Comparison of ENCODE assay signal across 8 cellular contexts in the genomic region with DNA sequence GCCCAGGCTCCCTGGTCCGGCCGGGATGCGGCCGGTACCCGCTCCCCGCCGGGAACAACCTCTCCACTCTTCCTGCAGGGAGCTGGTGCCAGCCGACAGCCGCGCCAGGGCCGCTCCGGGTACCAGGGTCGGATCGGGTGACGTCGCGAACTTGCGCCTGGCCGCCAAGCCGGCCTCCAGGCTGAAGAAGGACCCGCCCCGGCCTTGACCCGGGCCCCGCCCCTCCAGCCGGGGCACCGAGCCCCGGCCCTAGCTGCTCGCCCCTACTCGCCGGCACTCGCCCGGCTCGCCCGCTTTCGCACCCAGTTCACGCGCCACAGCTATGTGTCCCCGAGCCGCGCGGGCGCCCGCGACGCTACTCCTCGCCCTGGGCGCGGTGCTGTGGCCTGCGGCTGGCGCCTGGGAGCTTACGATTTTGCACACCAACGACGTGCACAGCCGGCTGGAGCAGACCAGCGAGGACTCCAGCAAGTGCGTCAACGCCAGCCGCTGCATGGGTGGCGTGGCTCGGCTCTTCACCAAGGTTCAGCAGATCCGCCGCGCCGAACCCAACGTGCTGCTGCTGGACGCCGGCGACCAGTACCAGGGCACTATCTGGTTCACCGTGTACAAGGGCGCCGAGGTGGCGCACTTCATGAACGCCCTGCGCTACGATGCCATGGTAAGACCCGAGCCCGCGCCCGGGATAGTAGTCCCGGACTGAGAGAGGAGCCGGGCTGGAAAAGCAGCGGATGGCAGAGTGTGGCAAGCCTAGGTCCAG. TPM values are rescaled to one million over a fixed set of nuclear protein-coding genes. Genes with fewer than 3 reads are reported as not detected.
A peak's percentile ranks its signal among the peaks of the same experiment; 100 is the strongest.
DNase-seq lines count a peak whose midpoint lies in the region; ATAC-seq and TF ChIP-seq lines count a peak whose summit lies in the region.

A gene (plus strand): TSS at position 266 of the 760 bp plus-strand sequence. CDS start 57 bp downstream, at position 323.

- peak within 1 kb of the TSS; percentile 85 for H3K4me3 Mint-ChIP-seq in GM23338
- peak within 1 kb of the TSS; percentile 87 for H3K4me3 Mint-ChIP-seq in activated T-cell treated with anti-CD3 and anti-CD28 coated beads, Interleukin-2, amount 50 U/mL, for 4 hours

- TF ChIP-seq EP300 in esophagus muscularis mucosa (IDR thresholded peaks at IDR 0.05), result no peak

- H4K20me1 ChIP-seq in GM23338 (replicated peaks; ENCODE audit: insufficient read depth), result no peaks in the 10 kb centered on the region

- peak within 1 kb of the TSS; percentile 98 for H2AFZ ChIP-seq in GM23338

- H3K79me2 ChIP-seq in GM23338 (replicated peaks; ENCODE audit: insufficient read depth), result no peaks in the 10 kb centered on the region

- DNase-seq in GM13976 (ENCODE audit: low spot score) (peak; percentile 89), GM23338 (ENCODE audit: low spot score) (peak; percentile 90), LoVo (ENCODE audit: low spot score) (peak; percentile 79), esophagus muscularis mucosa (ENCODE audit: extremely low spot score) (no peak)
- peak; percentile 30 for DNase-seq in activated T-cell treated with anti-CD3 and anti-CD28 coated beads, Interleukin-2, amount 50 U/mL, for 4 hours
- no peak for DNase-seq in NK-92 treated with Interleukin-12 subunit alpha and Interleukin-12 subunit beta, amount 100 ng/mL, for 24 hours (lab: John Stamatoyannopoulos, UW)

- no peak within 1 kb of the TSS for H3K27ac Mint-ChIP-seq in GM23338

- H3K9me3 Mint-ChIP-seq in GM23338, result no peaks in the 10 kb centered on the region
- H3K9me3 Mint-ChIP-seq in activated T-cell treated with anti-CD3 and anti-CD28 coated beads, Interleukin-2, amount 50 U/mL, for 4 hours, result no peaks in the 10 kb centered on the region

- H3K4me1 Mint-ChIP-seq in GM23338, result peaks cover 11% of the 10 kb centered on the region
- H3K4me1 Mint-ChIP-seq in activated T-cell treated with anti-CD3 and anti-CD28 coated beads, Interleukin-2, amount 50 U/mL, for 4 hours (ENCODE audit: low read depth), result peaks cover 46% of the 10 kb centered on the region

- H3K4me1 ChIP-seq in GM23338 (ENCODE audit: insufficient read depth), result peaks cover 12% of the 10 kb centered on the region
- H3K4me1 ChIP-seq in esophagus muscularis mucosa, result peaks cover 8 to 51% (median 44%) of the 10 kb centered on the region in 4 donors
- peaks cover 21% of the 10 kb centered on the region for H3K4me1 ChIP-seq in muscle layer of colon (ENCODE audit: insufficient read depth, low read length)
- peaks cover 4% of the 10 kb centered on the region for H3K4me1 ChIP-seq in thymus (ENCODE audit: control insufficient read depth, insufficient read depth, low read length)

- peak; percentile 30 for TF ChIP-seq POLR2A in esophagus muscularis mucosa (IDR thresholded peaks at IDR 0.05; ENCODE audit: low read depth)

- in situ Hi-C loops in GM13976 (cut with MboI; ENCODE audit: low sequenced_read_pairs, unreplicated experiment), result no loop called here

- peak within 1 kb of the TSS; percentile 76 for H3K4me2 ChIP-seq in GM23338

- TF ChIP-seq CTCF in GM13976 (IDR thresholded peaks at IDR 0.05; ENCODE audit: borderline replicate concordance, control extremely low read depth, extremely low read depth, insufficient read depth, missing control alignments), result no peak
- 0 out of 4 replicates have a peak, but pooled peaks of 1 of the 2 experiments have one; percentile 8 for TF ChIP-seq CTCF in GM23338 (conservative IDR thresholded peaks at IDR 0.05; ENCODE audit: low read depth in 2 of 2)
- TF ChIP-seq CTCF in esophagus muscularis mucosa (IDR thresholded peaks at IDR 0.05), result no peak

- no peaks in the 10 kb centered on the region for H3K36me3 Mint-ChIP-seq in GM23338 (ENCODE audit: low read depth)
- peaks cover 3% of the 10 kb centered on the region for H3K36me3 Mint-ChIP-seq in activated T-cell treated with anti-CD3 and anti-CD28 coated beads, Interleukin-2, amount 50 U/mL, for 4 hours (ENCODE audit: insufficient read depth)

- H3K4me3 ChIP-seq in GM23338 (peak within 1 kb of the TSS; percentile 65), esophagus muscularis mucosa (peak within 1 kb of the TSS; percentile 73 to 82 (median 78)), muscle layer of colon (ENCODE audit: low read depth in 1 of 2, low read length in 2 of 2) (peak within 1 kb of the TSS; percentile 58 to 59), thymus (ENCODE audit: low read length) (peak within 1 kb of the TSS; percentile 46)

- ATAC-seq in GM23338, result peak; percentile 94
- ATAC-seq in activated T-cell treated with anti-CD3 and anti-CD28 coated beads, Interleukin-2, amount 50 U/mL, for 4 hours, result peak; percentile 62 to 67

- no peaks in the 10 kb centered on the region for H3K36me3 ChIP-seq in GM23338 (ENCODE audit: insufficient read depth)
- H3K36me3 ChIP-seq in esophagus muscularis mucosa, result no peaks in the 10 kb centered on the region
- H3K36me3 ChIP-seq in muscle layer of colon (ENCODE audit: insufficient read depth, low read length), result no peaks in the 10 kb centered on the region
- no peaks in the 10 kb centered on the region for H3K36me3 ChIP-seq in thymus (ENCODE audit: control insufficient read depth, insufficient read depth)

- H3K9me3 ChIP-seq in esophagus muscularis mucosa, result no peaks in the 10 kb centered on the region
- H3K9me3 ChIP-seq in muscle layer of colon (ENCODE audit: low read length), result no peaks in the 10 kb centered on the region
- no peaks in the 10 kb centered on the region for H3K9me3 ChIP-seq in thymus (ENCODE audit: control insufficient read depth)

- peaks cover 49% of the 10 kb centered on the region for H3K27me3 Mint-ChIP-seq in GM23338 (ENCODE audit: insufficient read depth, low read depth, poor library complexity)
- H3K27me3 Mint-ChIP-seq in activated T-cell treated with anti-CD3 and anti-CD28 coated beads, Interleukin-2, amount 50 U/mL, for 4 hours (ENCODE audit: low read depth), result peaks cover 62% of the 10 kb centered on the region

- H3K9me2 ChIP-seq in GM23338 (ENCODE audit: insufficient read depth), result no peaks in the 10 kb centered on the region

- peak within 1 kb of the TSS; percentile 47 for H3K9ac ChIP-seq in muscle layer of colon (ENCODE audit: low read length)

- WGBS in esophagus muscularis mucosa, result 0% methylated on average over 5 of the region's 82 CpGs
- WGBS in thymus, result 1% methylated on average over 82 of the region's 82 CpGs

- H3K27me3 ChIP-seq in GM23338 (ENCODE audit: insufficient read depth) (peaks cover 68% of the 10 kb centered on the region), esophagus muscularis mucosa (peaks cover 0 to 8% (median 0%) of the 10 kb centered on the region in 4 donors), muscle layer of colon (ENCODE audit: control insufficient read depth in 1 of 2, insufficient read depth in 2 of 2, low read length in 2 of 2) (no peaks in the 10 kb centered on the region), thymus (ENCODE audit: control insufficient read depth, insufficient read depth) (peaks cover 16% of the 10 kb centered on the region)

- no peaks in the 10 kb centered on the region for H3F3A ChIP-seq in GM23338 (replicated peaks; ENCODE audit: low read depth)

- H3K27ac ChIP-seq in GM23338 (ENCODE audit: low read depth), result no peak within 1 kb of the TSS
- peak within 1 kb of the TSS; percentile 86 to 92 (median 89) for H3K27ac ChIP-seq in esophagus muscularis mucosa (replicated peaks in 1 of 4)
- H3K27ac ChIP-seq in muscle layer of colon (ENCODE audit: low read depth, low read length), result peak within 1 kb of the TSS; percentile 82
- peak within 1 kb of the TSS; percentile 53 for H3K27ac ChIP-seq in thymus (ENCODE audit: low read depth)

- intact Hi-C loops in esophagus muscularis mucosa (cut with DNase I), result no loop called here

TF ChIP-seq in GM23338, 12 proteins besides CTCF, POLR2A, EP300 and RAD21:
- TF ChIP-seq CREB1 (CRISPR knock-in tag; IDR thresholded peaks at IDR 0.05; ENCODE audit: low read depth) (peak; percentile 71), ZNF331 (CRISPR knock-in tag; IDR thresholded peaks at IDR 0.05; ENCODE audit: low read depth) (no peak), EZH2 (IDR thresholded peaks at IDR 0.05; ENCODE audit: low read depth, unreplicated experiment) (no peak), POLR2AphosphoS5 (IDR thresholded peaks at IDR 0.05; ENCODE audit: low read depth) (peak; percentile 56; the same call in 1 of the 2 replicates), STAT1 (IDR thresholded peaks at IDR 0.05; ENCODE audit: unreplicated experiment) (no peak)
TF ChIP-seq in GM23338: peak in this region for 2.

RNA-seq across cellular contexts. Expression of the gene that starts here (rescaled TPM):
- 0.50 and 1.5 TPM in 2 replicates for total RNA-seq in GM23338 (2014; rRNA removed; shearing (Covaris generic))
- polyA plus RNA-seq in GM23338 (2016; fragmentation: Nextera tagmentation; extraction: Ambion mirVana), result 0.18 and 0.23 TPM in 2 replicates
- total RNA-seq in activated T-cell treated with anti-CD3 and anti-CD28 coated beads, Interleukin-2, amount 50 U/mL, for 4 hours, result 10 to 100 TPM in 2 of 3 donors, 1 to 10 TPM in 1; 9.4 to 18.4 (median 13.4) TPM
- total RNA-seq in esophagus muscularis mucosa, result 10 to 100 TPM; 10.4 to 29.7 (median 18.9) TPM
- 3.7 TPM for polyA plus RNA-seq in thymus

Comparison
In these comparisons a context has a peak if more than half of its experiments do, and no peak if none do; other contexts are left out.
1. DNase-seq: peak in GM13976 (single experiment), GM23338 (single experiment), LoVo (single experiment) and activated T-cell treated with anti-CD3 and anti-CD28 coated beads, Interleukin-2, amount 50 U/mL, for 4 hours (single experiment); none in esophagus muscularis mucosa (single experiment) and NK-92 treated with Interleukin-12 subunit alpha and Interleukin-12 subunit beta, amount 100 ng/mL, for 24 hours (single experiment).
2. Peak in every context shown above with its lines, with median percentiles within 50 percentile points of each other: H3K4me3 ChIP-seq.